In the genomic region with DNA sequence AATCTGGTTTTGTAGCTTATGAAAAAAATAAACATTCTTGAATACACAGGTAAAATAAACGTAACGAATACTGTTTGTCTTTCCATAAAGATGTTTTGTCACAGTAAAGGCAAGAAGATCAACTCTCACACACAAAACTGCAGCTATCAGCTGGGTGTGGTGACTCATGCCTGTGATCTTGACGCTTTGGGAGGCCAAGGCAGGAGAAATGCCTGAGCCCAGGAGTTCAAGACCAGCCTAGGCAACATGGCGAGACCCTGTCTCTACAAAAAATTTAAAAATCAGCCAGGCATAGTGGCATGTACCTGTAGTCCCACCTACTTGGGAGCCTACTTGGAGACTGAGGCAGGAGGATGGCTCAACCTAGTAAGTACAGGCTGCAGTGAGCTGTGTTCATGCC, we compare ENCODE assay signal across 9 cellular contexts. TPM values are rescaled to one million over a fixed set of nuclear protein-coding genes. Genes with fewer than 3 reads are reported as not detected.
DNase-seq lines count a peak whose midpoint lies in the region; ATAC-seq and TF ChIP-seq lines count a peak whose summit lies in the region.
"Had no signal": no experiment of that assay in that cellular context is flagged by ENCODE, and none has a peak within 500 bp of the region (broad histone marks: within the 10 kb centered on the region; RNA-seq: fewer than 3 reads in every experiment).

No MANE protein-coding gene starts in this region.

- no peak for ATAC-seq in stimulated activated naive CD8-positive, alpha-beta T cell treated with anti-CD3 and anti-CD28 coated beads, Interleukin-15, amount 100 ng/mL, for 72 hours
- no peak for ATAC-seq in GM19463 (IDR thresholded peaks at IDR 0.05; ENCODE audit: unreplicated experiment)

- H3K4me3 Mint-ChIP-seq in stimulated activated naive CD8-positive, alpha-beta T cell treated with anti-CD3 and anti-CD28 coated beads, Interleukin-15, amount 100 ng/mL, for 72 hours = peak overlapping the region; percentile 78 to 82

- intact Hi-C loops in cardiac septum (cut with DNase I) = loop anchor here (5.0 kb wide), 3 partner anchors 37 to 78 kb away; partner anchors contain the start of gene CBLB

- no peaks in the 10 kb centered on the region for H3K27me3 Mint-ChIP-seq in stimulated activated naive CD8-positive, alpha-beta T cell treated with anti-CD3 and anti-CD28 coated beads, Interleukin-15, amount 100 ng/mL, for 72 hours

- no peak for TF ChIP-seq POLR2A in erythroblast (IDR thresholded peaks at IDR 0.05; ENCODE audit: low read length)

- peaks cover 0 to 8% of the 10 kb centered on the region in 2 donors for H3K9me3 Mint-ChIP-seq in stimulated activated naive CD8-positive, alpha-beta T cell treated with anti-CD3 and anti-CD28 coated beads, Interleukin-15, amount 100 ng/mL, for 72 hours

- H3K4me1 Mint-ChIP-seq in stimulated activated naive CD8-positive, alpha-beta T cell treated with anti-CD3 and anti-CD28 coated beads, Interleukin-15, amount 100 ng/mL, for 72 hours = peaks cover 89% of the 10 kb centered on the region

- H3K27ac Mint-ChIP-seq in stimulated activated naive CD8-positive, alpha-beta T cell treated with anti-CD3 and anti-CD28 coated beads, Interleukin-15, amount 100 ng/mL, for 72 hours = peak overlapping the region; percentile 91 to 98

- DNase-seq in stimulated activated CD4-positive, alpha-beta T cell treated with anti-CD3 and anti-CD28 coated beads, Interleukin-15, amount 100 ng/mL, for 24 hours = peak; percentile 61
- no peak for DNase-seq in stimulated activated CD4-positive, alpha-beta T cell treated with anti-CD3 and anti-CD28 coated beads, Interleukin-2, amount 100 ng/mL, for 48 hours
- DNase-seq in activated CD8-positive, alpha-beta memory T cell treated with anti-CD3 and anti-CD28 coated beads for 24 hours = peak; percentile 65
- peak; percentile 20 to 44 for DNase-seq in erythroblast (lab: John Stamatoyannopoulos, UW)
- peak; percentile 40 to 54 for DNase-seq in stimulated activated naive CD8-positive, alpha-beta T cell treated with anti-CD3 and anti-CD28 coated beads, Interleukin-15, amount 100 ng/mL, for 72 hours
- DNase-seq in activated gamma-delta T cell treated with Interleukin-2 at 50 U/mL for 16 hours = no peak
- no peak for DNase-seq in cardiac septum (ENCODE audit: low spot score)
- DNase-seq: NCI-H146 had no signal

RNA-seq across cellular contexts. Expression of gene CBLB, which starts 39.6 kb away (rescaled TPM):
- 38.6 TPM for total RNA-seq in cardiac septum

Comparison
In these comparisons a context has a peak if more than half of its experiments do, and no peak if none do; other contexts are left out.
1. DNase-seq: peak in stimulated activated CD4-positive, alpha-beta T cell treated with anti-CD3 and anti-CD28 coated beads, Interleukin-15, amount 100 ng/mL, for 24 hours (single experiment), activated CD8-positive, alpha-beta memory T cell treated with anti-CD3 and anti-CD28 coated beads for 24 hours (single experiment), erythroblast (2 of 2) and stimulated activated naive CD8-positive, alpha-beta T cell treated with anti-CD3 and anti-CD28 coated beads, Interleukin-15, amount 100 ng/mL, for 72 hours (2 of 2); none in stimulated activated CD4-positive, alpha-beta T cell treated with anti-CD3 and anti-CD28 coated beads, Interleukin-2, amount 100 ng/mL, for 48 hours (0 of 2), activated gamma-delta T cell treated with Interleukin-2 at 50 U/mL for 16 hours (single experiment) and cardiac septum (single experiment).